In the genomic region with DNA sequence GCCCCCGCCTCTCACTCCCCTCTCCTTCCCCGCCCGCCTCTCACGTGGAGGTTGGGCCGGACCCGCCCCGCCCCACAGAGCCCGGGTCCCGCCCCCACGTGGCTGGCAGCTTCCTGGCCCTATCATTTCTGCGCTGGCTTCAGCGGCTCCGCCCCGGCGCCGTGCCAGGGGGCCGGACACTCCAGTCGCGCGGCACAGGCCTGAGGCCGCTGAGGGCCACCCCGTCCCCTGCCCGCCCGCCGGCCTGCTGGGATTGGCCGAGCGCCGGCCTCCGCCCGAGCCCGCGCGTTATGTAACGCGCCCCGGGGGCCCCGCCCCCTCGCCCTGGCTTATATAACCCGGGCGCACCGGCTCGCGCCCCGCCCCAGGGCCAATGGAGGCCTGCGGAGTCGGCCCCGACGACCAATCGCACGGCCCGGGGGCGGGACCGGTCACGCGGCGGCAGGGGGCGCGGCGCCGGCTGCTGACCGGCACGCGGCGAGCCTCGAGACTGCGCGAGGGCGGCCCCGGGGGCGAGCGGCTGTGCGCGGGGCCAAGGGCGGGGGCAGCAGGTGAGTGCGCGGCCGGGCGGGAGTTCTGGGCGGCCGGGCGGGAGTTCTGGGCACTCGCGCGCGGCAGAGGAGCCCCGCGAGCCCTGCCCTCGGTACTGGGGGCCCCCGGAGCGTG, we compare ENCODE assay signal across 8 cellular contexts. TPM values are rescaled to one million over a fixed set of nuclear protein-coding genes. Genes with fewer than 3 reads are reported as not detected.
DNase-seq lines count a peak whose midpoint lies in the region; ATAC-seq and TF ChIP-seq lines count a peak whose summit lies in the region.

A gene (plus strand): TSS at position 466 of the 666 bp plus-strand sequence. CDS start 587 bp downstream, outside the sequence.

- no peak within 1 kb of the TSS for H3K27ac Mint-ChIP-seq in activated B cell treated with CpG ODN at 0.5 μM for 24 hours
- H3K27ac Mint-ChIP-seq in immature natural killer cell: peak within 1 kb of the TSS; percentile 69 to 93 (median 79)

- POLR2A ChIA-PET in activated B cell treated with CpG ODN at 0.5 μM for 24 hours (lab: Charles Lee): interaction anchor here (0.6 to 1.3 kb wide), 5 partner anchors 13 to 197 kb away, joined by 3 to 13 read pairs (median 3); a partner anchor contains a TSS

- peaks cover 21% of the 10 kb centered on the region for H3K36me3 ChIP-seq in ACC112 (ENCODE audit: insufficient read depth, low read length)
- no peaks in the 10 kb centered on the region for H3K36me3 ChIP-seq in smooth muscle cell (ENCODE audit: low read depth)

- H3K27me3 Mint-ChIP-seq in activated B cell treated with CpG ODN at 0.5 μM for 24 hours (no peaks in the 10 kb centered on the region), immature natural killer cell (ENCODE audit: low read depth in 3 of 3) (peaks cover 0 to 5% (median 0%) of the 10 kb centered on the region in 3 donors)

- H3K79me2 ChIP-seq in ACC112 (ENCODE audit: control insufficient read depth, insufficient read depth, low read length, unreplicated experiment): no peaks in the 10 kb centered on the region
- no peaks in the 10 kb centered on the region for H3K79me2 ChIP-seq in smooth muscle cell (ENCODE audit: low read depth)

- peak; percentile 99 for DNase-seq in NCI-H2196 (lab: John Stamatoyannopoulos, UW; ENCODE audit: unreplicated experiment)
- peak; percentile 95 for DNase-seq in activated B cell treated with CpG ODN at 0.5 μM for 24 hours
- peak; percentile 96 to 99 for DNase-seq in cardiac fibroblast (ENCODE audit: low read depth in 2 of 2)
- peak; percentile 97 to 98 (median 98) for DNase-seq in immature natural killer cell
- DNase-seq in smooth muscle cell (lab: John Stamatoyannopoulos, UW; ENCODE audit: unreplicated experiment): peak; percentile 88

- 0% methylated on average over 14 of the region's 90 CpGs for WGBS in smooth muscle cell (ENCODE audit: low lambda C conversion rate)

- CTCF ChIA-PET in activated B cell treated with CpG ODN at 0.5 μM for 24 hours (lab: Charles Lee): no interaction called here

- peak within 1 kb of the TSS; percentile 97 for H3K4me2 ChIP-seq in smooth muscle cell

- peak within 1 kb of the TSS; percentile 57 for H2AFZ ChIP-seq in ACC112 (ENCODE audit: low read length, unreplicated experiment)
- H2AFZ ChIP-seq in smooth muscle cell (ENCODE audit: low read depth): no peak within 1 kb of the TSS

- H3K4me3 Mint-ChIP-seq in activated B cell treated with CpG ODN at 0.5 μM for 24 hours (peak within 1 kb of the TSS; percentile 80), immature natural killer cell (peak within 1 kb of the TSS; percentile 67 to 85 (median 76))

- H3K9me3 ChIP-seq in smooth muscle cell (replicated peaks; ENCODE audit: low read depth): no peaks in the 10 kb centered on the region

- H3K36me3 Mint-ChIP-seq in activated B cell treated with CpG ODN at 0.5 μM for 24 hours (ENCODE audit: low read depth): peaks cover 17% of the 10 kb centered on the region
- H3K36me3 Mint-ChIP-seq in immature natural killer cell: peaks cover 6 to 15% (median 15%) of the 10 kb centered on the region in 3 donors

- ATAC-seq in GM18867 (IDR thresholded peaks at IDR 0.05; ENCODE audit: unreplicated experiment) (peak; percentile 87), HG03097 (IDR thresholded peaks at IDR 0.05; ENCODE audit: low FRiP score, unreplicated experiment) (peak; percentile 89), activated B cell treated with CpG ODN at 0.5 μM for 24 hours (ENCODE audit: low read depth) (peak; percentile 92)

- H3K4me1 ChIP-seq in ACC112 (ENCODE audit: control insufficient read depth, insufficient read depth, low read length, unreplicated experiment) (peaks cover 10% of the 10 kb centered on the region), smooth muscle cell (ENCODE audit: low read depth) (no peaks in the 10 kb centered on the region)

- H3K4me3 ChIP-seq in ACC112 (ENCODE audit: low read depth, low read length) (peak within 1 kb of the TSS; percentile 90), cardiac fibroblast (replicated peaks in 1 of 2; ENCODE audit: low read depth in 2 of 2, low read length in 2 of 2) (peak within 1 kb of the TSS; percentile 54 to 56), smooth muscle cell (peak within 1 kb of the TSS; percentile 65)

- TF ChIP-seq CTCF in activated B cell treated with CpG ODN at 0.5 μM for 24 hours (IDR thresholded peaks at IDR 0.05) (no peak), cardiac fibroblast (IDR thresholded peaks at IDR 0.05; ENCODE audit: low read depth, low read length) (no peak), smooth muscle cell (IDR thresholded peaks at IDR 0.05; ENCODE audit: borderline replicate concordance, insufficient read depth, poor library complexity, severe bottlenecking) (no peak)

- H3K9me3 Mint-ChIP-seq in activated B cell treated with CpG ODN at 0.5 μM for 24 hours (no peaks in the 10 kb centered on the region), immature natural killer cell (no peaks in the 10 kb centered on the region)

- H3K27ac ChIP-seq in ACC112 (ENCODE audit: low read depth, low read length) (peak within 1 kb of the TSS; percentile 17; the same call in 1 of the 2 replicates), smooth muscle cell (ENCODE audit: low read depth) (no peak within 1 kb of the TSS)

- no peaks in the 10 kb centered on the region for H3K27me3 ChIP-seq in ACC112 (ENCODE audit: insufficient read depth, low read length)
- H3K27me3 ChIP-seq in smooth muscle cell (ENCODE audit: low read depth): no peaks in the 10 kb centered on the region

- peaks cover 17% of the 10 kb centered on the region for H3F3A ChIP-seq in smooth muscle cell (ENCODE audit: low read depth)

- H4K20me1 ChIP-seq in smooth muscle cell (ENCODE audit: low read depth): peaks cover 5% of the 10 kb centered on the region

- intact Hi-C loops in activated B cell treated with CpG ODN at 0.5 μM for 24 hours (cut with micrococcal nuclease): loop anchor here (1.0 to 10.0 kb wide), 5 partner anchors 13 to 1169 kb away; a partner anchor contains a TSS

- peak within 1 kb of the TSS; percentile 39 for H3K9ac ChIP-seq in smooth muscle cell (ENCODE audit: low read depth)

- peaks cover 26% of the 10 kb centered on the region for H3K4me1 Mint-ChIP-seq in activated B cell treated with CpG ODN at 0.5 μM for 24 hours
- H3K4me1 Mint-ChIP-seq in immature natural killer cell: peaks cover 29 to 34% of the 10 kb centered on the region in 2 donors

RNA-seq across cellular contexts. Expression of the gene that starts here (rescaled TPM):
- 2.7 and 3.3 TPM in 2 replicates for total RNA-seq in activated B cell treated with CpG ODN at 0.5 μM for 24 hours
- polyA plus RNA-seq in immature natural killer cell: 1 to 10 TPM; 1.7 to 4.7 (median 3.5) TPM
- total RNA-seq in smooth muscle cell: 13.2 and 15.5 TPM in 2 replicates
- polyA plus RNA-seq in smooth muscle cell: 5.9 and 8.7 TPM in 2 replicates
